In the genomic region with DNA sequence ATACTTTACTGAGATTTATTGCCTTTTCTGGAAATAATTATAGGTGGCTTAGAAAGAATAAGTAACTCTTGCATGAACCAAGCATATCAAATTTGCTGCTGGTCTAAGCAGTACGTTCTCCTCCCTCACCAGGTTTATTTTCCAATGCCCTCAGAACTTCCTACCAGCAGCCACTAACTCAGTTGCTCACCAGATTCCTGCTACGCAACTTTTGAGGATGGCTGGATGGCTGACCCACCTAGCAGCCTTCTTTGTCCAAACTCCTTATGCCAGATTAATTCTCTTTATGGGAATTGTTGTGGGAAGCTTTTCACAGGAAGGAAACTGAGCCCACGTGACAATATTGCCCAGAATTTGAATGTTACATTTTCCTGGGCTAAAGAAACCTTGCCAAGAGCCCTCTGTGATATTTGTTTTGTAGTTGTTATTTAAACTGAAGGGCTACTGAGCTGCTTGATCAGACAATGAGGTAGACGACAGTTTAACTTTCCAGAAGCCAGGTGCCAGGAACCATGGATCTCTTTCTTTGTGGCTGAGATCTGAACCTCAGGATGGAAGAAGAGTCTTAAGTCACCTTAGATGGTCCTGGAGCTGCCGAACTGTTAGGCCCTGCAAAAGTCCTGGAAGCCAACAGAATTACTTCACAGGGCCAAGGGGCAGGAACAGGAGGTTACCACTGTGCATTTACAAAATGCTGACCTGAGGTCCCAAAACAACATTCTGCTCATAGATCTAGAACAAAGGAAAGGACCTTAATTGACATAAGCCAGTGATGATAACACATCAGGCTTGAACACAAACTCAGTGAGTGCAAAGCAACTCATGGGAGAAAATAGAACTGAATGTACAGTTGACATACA, we compare ENCODE assay signal across 24 cellular contexts.
DNase-seq lines count a peak whose midpoint lies in the region; ATAC-seq and TF ChIP-seq lines count a peak whose summit lies in the region.
"Had no signal": no experiment of that assay in that cellular context is flagged by ENCODE, and none has a peak within 500 bp of the region (broad histone marks: within the 10 kb centered on the region; RNA-seq: fewer than 3 reads in every experiment).

No MANE protein-coding gene starts in this region.

- no peaks in the 10 kb centered on the region for H3K36me3 Mint-ChIP-seq in stimulated activated memory B cell treated with anti-CD40 and anti-IgM and Interleukin-4, amounts not matched to agents 10 μg/mL and 1 μg/mL and 100 μg/mL, for 72 hours
- H3K36me3 Mint-ChIP-seq: activated CD4-positive, alpha-beta memory T cell treated with anti-CD3 and anti-CD28 coated beads for 36 hours had no signal

- H3K4me3 Mint-ChIP-seq in stimulated activated memory B cell treated with anti-CD40 and anti-IgM and Interleukin-4, amounts not matched to agents 10 μg/mL and 1 μg/mL and 100 μg/mL, for 72 hours = no peak overlapping the region
- H3K4me3 Mint-ChIP-seq: activated B cell treated with CpG ODN at 0.5 μM for 24 hours; activated CD4-positive, alpha-beta memory T cell treated with anti-CD3 and anti-CD28 coated beads for 36 hours; effector memory CD8-positive, alpha-beta T cell; naive thymus-derived CD4-positive, alpha-beta T cell; stimulated activated naive CD8-positive, alpha-beta T cell treated with anti-CD3 and anti-CD28 coated beads, Interleukin-15, amount 100 ng/mL, for 72 hours had no signal

- H3K27ac Mint-ChIP-seq in stimulated activated memory B cell treated with anti-CD40 and anti-IgM and Interleukin-4, amounts not matched to agents 10 μg/mL and 1 μg/mL and 100 μg/mL, for 72 hours = no peak overlapping the region
- H3K27ac Mint-ChIP-seq: activated B cell treated with CpG ODN at 0.5 μM for 24 hours; activated CD4-positive, alpha-beta memory T cell treated with anti-CD3 and anti-CD28 coated beads for 36 hours; effector memory CD8-positive, alpha-beta T cell; stimulated activated naive CD8-positive, alpha-beta T cell treated with anti-CD3 and anti-CD28 coated beads, Interleukin-15, amount 100 ng/mL, for 72 hours had no signal

- H3K4me1 Mint-ChIP-seq in stimulated activated memory B cell treated with anti-CD40 and anti-IgM and Interleukin-4, amounts not matched to agents 10 μg/mL and 1 μg/mL and 100 μg/mL, for 72 hours = peaks cover 10% of the 10 kb centered on the region
- H3K4me1 Mint-ChIP-seq: activated B cell treated with CpG ODN at 0.5 μM for 24 hours; stimulated activated naive CD8-positive, alpha-beta T cell treated with anti-CD3 and anti-CD28 coated beads, Interleukin-15, amount 100 ng/mL, for 72 hours had no signal

- peaks cover 8% of the 10 kb centered on the region for H3K27me3 Mint-ChIP-seq in stimulated activated memory B cell treated with anti-CD40 and anti-IgM and Interleukin-4, amounts not matched to agents 10 μg/mL and 1 μg/mL and 100 μg/mL, for 72 hours
- H3K27me3 Mint-ChIP-seq: activated CD4-positive, alpha-beta memory T cell treated with anti-CD3 and anti-CD28 coated beads for 36 hours; stimulated activated naive CD8-positive, alpha-beta T cell treated with anti-CD3 and anti-CD28 coated beads, Interleukin-15, amount 100 ng/mL, for 72 hours had no signal

- peak overlapping the region; percentile 9 for H3K27ac ChIP-seq in RWPE2 (ENCODE audit: poor library complexity, severe bottlenecking)
- H3K27ac ChIP-seq in uterus = no peak overlapping the region
- H3K27ac ChIP-seq: right atrium auricular region, tibial nerve had no signal

- H3K9me3 ChIP-seq in RWPE2 (ENCODE audit: severe bottlenecking) = no peaks in the 10 kb centered on the region
- H3K9me3 ChIP-seq in uterus = no peaks in the 10 kb centered on the region
- H3K9me3 ChIP-seq: right atrium auricular region, tibial nerve had no signal

- DNase-seq in NCI-H2196 (lab: John Stamatoyannopoulos, UW; ENCODE audit: unreplicated experiment) (peak; percentile 48), NCI-H2196 treated with DMSO at 0.1 percent for 48 hours (lab: John Stamatoyannopoulos, UW; ENCODE audit: unreplicated experiment) (no peak), RWPE2 (ENCODE audit: low spot score) (no peak), uterus (no peak), epidermal melanocyte (ENCODE audit: insufficient read length, low spot score) (no peak), hippocampal formation (lab: John Stamatoyannopoulos, UW) (no peak)
- DNase-seq: 8988T; activated B cell treated with CpG ODN at 0.5 μM for 24 hours; activated CD4-positive, alpha-beta memory T cell treated with anti-CD3 and anti-CD28 coated beads for 36 hours; activated effector memory CD4-positive, alpha-beta T cell treated with Interleukin-2 at 50 U/mL for 16 hours; AML-193; DMS79 treated with DMSO at 0.1 percent for 48 hours; effector memory CD8-positive, alpha-beta T cell; mesendoderm; naive thymus-derived CD4-positive, alpha-beta T cell; NCI-H187 treated with DMSO at 0.1 percent for 48 hours; stimulated activated CD4-positive, alpha-beta T cell treated with anti-CD3 and anti-CD28 coated beads, Interleukin-12 subunit alpha, Interleukin-12 subunit beta, amount 100 ng/mL, for 4 hours; stimulated activated CD4-positive, alpha-beta T cell treated with anti-CD3 and anti-CD28 coated beads, Interleukin-4, amount 100 ng/mL, for 4 hours; stimulated activated naive CD8-positive, alpha-beta T cell treated with anti-CD3 and anti-CD28 coated beads, Interleukin-15, amount 100 ng/mL, for 72 hours had no signal

- H3K4me1 ChIP-seq in RWPE2 (ENCODE audit: insufficient read depth, poor library complexity, severe bottlenecking) (peaks cover 33% of the 10 kb centered on the region), uterus (no peaks in the 10 kb centered on the region)
- H3K4me1 ChIP-seq: right atrium auricular region had no signal

- TF ChIP-seq CTCF in RWPE2 (IDR thresholded peaks at IDR 0.05; ENCODE audit: poor library complexity, severe bottlenecking) (no peak), uterus (IDR thresholded peaks at IDR 0.05) (no peak)

- no peaks in the 10 kb centered on the region for H3K9me3 Mint-ChIP-seq in stimulated activated memory B cell treated with anti-CD40 and anti-IgM and Interleukin-4, amounts not matched to agents 10 μg/mL and 1 μg/mL and 100 μg/mL, for 72 hours
- H3K9me3 Mint-ChIP-seq: activated CD4-positive, alpha-beta memory T cell treated with anti-CD3 and anti-CD28 coated beads for 36 hours; effector memory CD8-positive, alpha-beta T cell had no signal

- H3K27me3 ChIP-seq in RWPE2 (ENCODE audit: insufficient read depth, poor library complexity, severe bottlenecking) (no peaks in the 10 kb centered on the region), uterus (no peaks in the 10 kb centered on the region)
- H3K27me3 ChIP-seq: right atrium auricular region, tibial nerve had no signal

- intact Hi-C loops in uterus (cut with DNase I; ENCODE audit: low total_unique reads) = no loop called here

- H3K4me3 ChIP-seq in RWPE2 (ENCODE audit: severe bottlenecking) = no peak overlapping the region
- no peak overlapping the region for H3K4me3 ChIP-seq in uterus
- H3K4me3 ChIP-seq: GM12878, right atrium auricular region, tibial nerve had no signal

- ATAC-seq in HG03066 (IDR thresholded peaks at IDR 0.05; ENCODE audit: low read depth, unreplicated experiment) (peak; percentile 11), RWPE2 (ENCODE audit: low read depth) (no peak)
- peak; percentile 4 for ATAC-seq in stimulated activated memory B cell treated with anti-CD40 and anti-IgM and Interleukin-4, amounts not matched to agents 10 μg/mL and 1 μg/mL and 100 μg/mL, for 72 hours
- ATAC-seq: effector memory CD8-positive, alpha-beta T cell; naive thymus-derived CD4-positive, alpha-beta T cell; stimulated activated naive CD8-positive, alpha-beta T cell treated with anti-CD3 and anti-CD28 coated beads, Interleukin-15, amount 100 ng/mL, for 72 hours had no signal

- H3K36me3 ChIP-seq in RWPE2 (ENCODE audit: low read depth) (no peaks in the 10 kb centered on the region), uterus (no peaks in the 10 kb centered on the region)
- H3K36me3 ChIP-seq: right atrium auricular region, tibial nerve had no signal

- no peak for TF ChIP-seq POLR2A in uterus (IDR thresholded peaks at IDR 0.05)
